9 cellular contexts compared by ENCODE assay signal in genomic region chr1:169107673-169108160, GRCh38. TPM values are rescaled to one million over a fixed set of nuclear protein-coding genes. Genes with fewer than 3 reads are reported as not detected.
DNase-seq lines count a peak whose midpoint lies in the region; ATAC-seq and TF ChIP-seq lines count a peak whose summit lies in the region.
"Had no signal": no experiment of that assay in that cellular context is flagged by ENCODE, and none has a peak within 500 bp of the region (broad histone marks: within the 10 kb centered on the region; RNA-seq: fewer than 3 reads in every experiment).

No MANE protein-coding gene starts in this region.

- no peaks in the 10 kb centered on the region for H4K20me1 ChIP-seq in SK-N-SH (ENCODE audit: insufficient read depth)

- TF ChIP-seq EP300 in SK-N-SH (IDR thresholded peaks at IDR 0.05; ENCODE audit: borderline replicate concordance in 1 of 2, low read depth in 1 of 2, low read length in 1 of 2): no peak

- H3K36me3 Mint-ChIP-seq in WTC11: peaks cover 12% of the 10 kb centered on the region

- no peaks in the 10 kb centered on the region for H3K27me3 ChIP-seq in SK-N-SH (ENCODE audit: insufficient read depth)

- TF ChIP-seq RAD21 in SK-N-SH (IDR thresholded peaks at IDR 0.05; ENCODE audit: low read length): no peak

- H3K9me3 Mint-ChIP-seq in WTC11: no peaks in the 10 kb centered on the region
- H3K9me3 Mint-ChIP-seq: activated naive CD4-positive, alpha-beta T cell treated with anti-CD3 and anti-CD28 coated beads, Interleukin-2, amount 50 U/mL, for 72 hours had no signal

- H3K4me2 ChIP-seq in SK-N-SH: peak overlapping the region; percentile 81

- TF ChIP-seq CTCF in SK-N-SH (IDR thresholded peaks at IDR 0.05) (no peak), WTC11 (IDR thresholded peaks at IDR 0.05) (no peak), fibroblast of pulmonary artery (IDR thresholded peaks at IDR 0.05; ENCODE audit: low read length, missing control alignments) (no peak)

- peaks cover 16 to 17% of the 10 kb centered on the region in 2 experiments for H3K36me3 ChIP-seq in SK-N-SH (replicated peaks in 1 of 2; ENCODE audit: control insufficient read depth in 1 of 2, insufficient read depth in 2 of 2, low read length in 1 of 2)

- peak overlapping the region; percentile 57; the same call in 1 of the 2 replicates for H2AFZ ChIP-seq in SK-N-SH (ENCODE audit: low read depth)

- H3F3A ChIP-seq in SK-N-SH (replicated peaks; ENCODE audit: insufficient read depth): peaks cover 28% of the 10 kb centered on the region

- POLR2A ChIA-PET in SK-N-SH (lab: Yijun Ruan, JAX) (interaction anchor here (0.7 to 1.6 kb wide), 3 partner anchors 20 to 417 kb away, joined by 4 to 5 read pairs (median 4); no protein-coding TSS in a partner anchor), WTC11 (lab: Charles Lee) (interaction anchor here (1.0 kb wide), 1 partner anchor 424 kb away, joined by 3 read pairs; no protein-coding TSS in a partner anchor)

- H3K9me3 ChIP-seq in SK-N-SH: no peaks in the 10 kb centered on the region

- H3K4me1 ChIP-seq in SK-N-SH (ENCODE audit: control insufficient read depth in 1 of 2, insufficient read depth in 2 of 2, low read depth in 1 of 2, low read length in 1 of 2): peaks cover 22 to 65% of the 10 kb centered on the region in 2 experiments

- H3K79me2 ChIP-seq in SK-N-SH (ENCODE audit: insufficient read depth): peaks cover 62% of the 10 kb centered on the region

- H3K27me3 Mint-ChIP-seq in WTC11 (ENCODE audit: low read depth): no peaks in the 10 kb centered on the region; the same call in none of the 2 replicates

- peak overlapping the region; percentile 84 to 85 for H3K4me3 ChIP-seq in SK-N-SH (ENCODE audit: low read depth in 2 of 2, low read length in 1 of 2)
- peak overlapping the region; percentile 81 for H3K4me3 ChIP-seq in fibroblast of pulmonary artery (replicated peaks; ENCODE audit: low read depth, low read length)

- no peak overlapping the region for H3K27ac Mint-ChIP-seq in WTC11

- ATAC-seq in SK-N-SH treated with all-trans-retinoic acid at 6 μM for 48 hours (no peak), WTC11 (no peak), HG02840 (IDR thresholded peaks at IDR 0.05; ENCODE audit: low FRiP score, unreplicated experiment) (no peak)

- H3K4me3 Mint-ChIP-seq in WTC11: peak overlapping the region; percentile 89

- H3K4me1 Mint-ChIP-seq in WTC11: peaks cover 52% of the 10 kb centered on the region

- 2% methylated on average over 7 of the region's 7 CpGs for WGBS in SK-N-SH (ENCODE audit: low lambda C conversion rate)

- H3K9ac ChIP-seq in SK-N-SH: peak overlapping the region; percentile 85

- DNase-seq in SK-N-SH: no peak
- DNase-seq in WTC11 (ENCODE audit: low spot score): no peak
- DNase-seq in fibroblast of pulmonary artery (ENCODE audit: low read depth): peak; percentile 48
- peak; percentile 78 for DNase-seq in pons (ENCODE audit: low spot score)
- no peak for DNase-seq in GF-D8 (lab: John Stamatoyannopoulos, UW)
- no peak for DNase-seq in NCI-H2171 (lab: John Stamatoyannopoulos, UW)

- H3K9me2 ChIP-seq in SK-N-SH: no peaks in the 10 kb centered on the region

- peak overlapping the region; percentile 95 to 97 for H3K27ac ChIP-seq in SK-N-SH (ENCODE audit: low read depth in 2 of 2, low read length in 1 of 2)

- CTCF ChIA-PET in SK-N-SH (lab: Yijun Ruan, JAX) (interaction anchor here (0.6 to 8.9 kb wide), 7 partner anchors 53 to 501 kb away, joined by 3 to 92 read pairs (median 3); no protein-coding TSS in a partner anchor), WTC11 (lab: Charles Lee) (interaction anchor here (1.0 to 1.5 kb wide), 2 partner anchors 241 to 504 kb away, joined by 3 to 4 read pairs; no protein-coding TSS in a partner anchor)

TF ChIP-seq in SK-N-SH, 30 proteins besides CTCF, POLR2A, EP300 and RAD21:
- TF ChIP-seq EZH2phosphoT487 (IDR thresholded peaks at IDR 0.05; ENCODE audit: borderline replicate concordance, low read depth) (no peak), TEAD4 (IDR thresholded peaks at IDR 0.05; ENCODE audit: borderline replicate concordance, insufficient read depth) (no peak)

TF ChIP-seq in SK-N-SH treated with all-trans-retinoic acid at 6 μM for 48 hours, 23 proteins besides CTCF, POLR2A, EP300 and RAD21 (continues in another document):
- TF ChIP-seq TSHZ2 (CRISPR knock-in tag; IDR thresholded peaks at IDR 0.05) (no peak), TOX (CRISPR knock-in tag; IDR thresholded peaks at IDR 0.05; ENCODE audit: borderline replicate concordance) (no peak), POU6F1 (CRISPR knock-in tag; IDR thresholded peaks at IDR 0.05; ENCODE audit: borderline replicate concordance, low read depth) (no peak)

TF ChIP-seq in WTC11, 78 proteins besides CTCF, POLR2A, EP300 and RAD21:
- TF ChIP-seq ZNF317 (CRISPR knock-in tag; IDR thresholded peaks at IDR 0.05; ENCODE audit: borderline replicate concordance, low read depth): no peak

RNA-seq across cellular contexts. Expression of gene ATP1B1, which starts 1.2 kb away (rescaled TPM):
- polyA plus RNA-seq in SK-N-SH (2012; rRNA removed): 49.5 and 52.7 TPM in 2 replicates
- polyA plus RNA-seq in SK-N-SH (2012; cell fraction: cytosol; rRNA removed): 64.4 and 75.2 TPM in 2 replicates
- polyA plus RNA-seq in SK-N-SH (2012; cell fraction: nucleus; rRNA removed): 18.5 and 36.8 TPM in 2 replicates
- 40.7 to 41.9 TPM (median 41.8 TPM) in 3 replicates for total RNA-seq in WTC11 (2021)

Comparison
In these comparisons a context has a peak if more than half of its experiments do, and no peak if none do; other contexts are left out.
1. DNase-seq: peak in fibroblast of pulmonary artery (single experiment) and pons (single experiment); none in SK-N-SH (single experiment), WTC11 (single experiment), GF-D8 (single experiment) and NCI-H2171 (single experiment).